Comparison of ENCODE assay signal across 9 cellular contexts in the genomic region with DNA sequence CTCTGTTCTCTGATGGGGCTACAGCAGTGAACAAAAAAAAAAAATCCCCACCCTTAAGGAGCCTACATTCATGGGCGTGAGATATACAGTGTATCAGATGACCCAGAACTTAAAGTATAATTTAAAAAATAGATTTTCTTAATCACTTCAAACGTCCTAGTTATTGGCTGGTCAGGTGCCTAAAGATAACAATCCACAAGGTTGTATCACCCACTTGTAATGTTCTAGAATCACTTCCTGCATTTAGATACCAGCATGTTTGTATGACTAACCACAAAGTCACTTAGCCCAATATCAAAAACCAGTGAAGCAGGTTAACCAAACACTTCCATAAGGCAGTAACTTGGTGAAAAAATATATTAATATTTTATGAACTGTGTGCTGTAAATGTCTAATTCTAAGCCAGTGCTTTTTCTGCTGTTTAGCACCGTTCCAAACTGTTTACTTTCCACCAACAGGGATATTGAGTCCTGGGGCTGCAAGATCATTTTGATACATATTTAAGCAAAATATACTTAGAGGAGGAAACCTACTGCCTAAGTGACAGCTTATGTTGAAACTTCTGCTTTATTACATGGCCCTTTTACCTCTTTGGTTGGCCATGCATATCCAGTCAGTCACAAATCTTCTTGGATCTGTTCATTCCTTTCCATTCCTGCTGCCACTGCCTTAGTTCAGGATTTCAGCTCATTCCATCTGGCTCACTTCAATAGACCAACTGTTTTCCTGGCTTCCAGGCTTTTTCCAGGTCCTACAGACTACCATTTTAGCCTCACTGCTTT. TPM values are rescaled to one million over a fixed set of nuclear protein-coding genes. Genes with fewer than 3 reads are reported as not detected.
DNase-seq lines count a peak whose midpoint lies in the region; ATAC-seq, FAIRE-seq and TF ChIP-seq lines count a peak whose summit lies in the region.
"Had no signal": no experiment of that assay in that cellular context is flagged by ENCODE, and none has a peak within 500 bp of the region (broad histone marks: within the 10 kb centered on the region; RNA-seq: fewer than 3 reads in every experiment).

No MANE protein-coding gene starts in this region.

- DNase-seq in GM18507 (ENCODE audit: extremely low spot score, insufficient read length, low read depth) (no peak), HPDE6-E6E7 (ENCODE audit: extremely low spot score) (peak; percentile 25), mucosa of descending colon (no peak), H4 (ENCODE audit: low spot score) (no peak), dedifferentiated amniotic fluid mesenchymal stem cell (ENCODE audit: extremely low spot score) (no peak)
- no peak for DNase-seq in activated CD8-positive, alpha-beta T cell treated with anti-CD3 and anti-CD28 coated beads for 36 hours
- DNase-seq: effector CD8-positive, alpha-beta T cell; NCI-H446 had no signal

- intact Hi-C loops in activated CD8-positive, alpha-beta T cell treated with anti-CD3 and anti-CD28 coated beads for 36 hours (cut with micrococcal nuclease), result loop anchor here (5.0 to 10.0 kb wide), 2 partner anchors 104 to 196 kb away; partner anchors contain the start of gene HTATSF1
- intact Hi-C loops in mucosa of descending colon (cut with DNase I, micrococcal nuclease), result loop anchor here in 1 of 2 donors (10.0 kb wide), 1 partner anchor 86 kb away; no protein-coding TSS in a partner anchor

- H3K36me3 ChIP-seq in mucosa of descending colon (ENCODE audit: low read depth), result no peaks in the 10 kb centered on the region

- H3K4me1 Mint-ChIP-seq in activated CD8-positive, alpha-beta T cell treated with anti-CD3 and anti-CD28 coated beads for 36 hours (ENCODE audit: low read depth), result peaks cover 82% of the 10 kb centered on the region

- H3K9me3 ChIP-seq in mucosa of descending colon, result no peaks in the 10 kb centered on the region

- no peak for TF ChIP-seq CTCF in activated CD8-positive, alpha-beta T cell treated with anti-CD3 and anti-CD28 coated beads for 36 hours (IDR thresholded peaks at IDR 0.05)
- no peak for TF ChIP-seq CTCF in mucosa of descending colon (IDR thresholded peaks at IDR 0.05)

- H3K4me3 Mint-ChIP-seq in activated CD8-positive, alpha-beta T cell treated with anti-CD3 and anti-CD28 coated beads for 36 hours, result no peak overlapping the region

- peaks cover 31% of the 10 kb centered on the region for H3K36me3 Mint-ChIP-seq in activated CD8-positive, alpha-beta T cell treated with anti-CD3 and anti-CD28 coated beads for 36 hours (ENCODE audit: low read depth)

- CTCF ChIA-PET in activated CD8-positive, alpha-beta T cell treated with anti-CD3 and anti-CD28 coated beads for 36 hours (lab: Charles Lee), result interaction anchor here (1.2 to 1.6 kb wide), 2 partner anchors 10 to 82 kb away, joined by 3 to 5 read pairs; no protein-coding TSS in a partner anchor

- peak overlapping the region; percentile 67 for H3K27ac Mint-ChIP-seq in activated CD8-positive, alpha-beta T cell treated with anti-CD3 and anti-CD28 coated beads for 36 hours

- POLR2A ChIA-PET in activated CD8-positive, alpha-beta T cell treated with anti-CD3 and anti-CD28 coated beads for 36 hours (lab: Charles Lee), result no interaction called here

- H3K27me3 Mint-ChIP-seq in activated CD8-positive, alpha-beta T cell treated with anti-CD3 and anti-CD28 coated beads for 36 hours, result no peaks in the 10 kb centered on the region

- no peak for ATAC-seq in activated CD8-positive, alpha-beta T cell treated with anti-CD3 and anti-CD28 coated beads for 36 hours
- ATAC-seq in mucosa of descending colon (peak; percentile 32), GM18498 (IDR thresholded peaks at IDR 0.05; ENCODE audit: unreplicated experiment) (no peak)

- no peak overlapping the region for H3K4me3 ChIP-seq in mucosa of descending colon

- FAIRE-seq in GM18507 (lab: Jason Lieb, UNC), result peak; percentile 91

- H3K9me3 Mint-ChIP-seq in activated CD8-positive, alpha-beta T cell treated with anti-CD3 and anti-CD28 coated beads for 36 hours, result no peaks in the 10 kb centered on the region

- H3K4me1 ChIP-seq in mucosa of descending colon (ENCODE audit: low read depth), result no peaks in the 10 kb centered on the region

RNA-seq across cellular contexts. Expression of gene CD40LG, which starts 43.3 kb away (rescaled TPM):
- 1 to 10 TPM; 2.6 to 3.1 TPM for total RNA-seq in activated CD8-positive, alpha-beta T cell treated with anti-CD3 and anti-CD28 coated beads for 36 hours
- under 1 TPM; 0.22 to 0.43 (median 0.23) TPM for total RNA-seq in mucosa of descending colon
- not detected in 2 replicates for total RNA-seq in H4 (2014; rRNA removed; shearing (Covaris generic))
